ENCODE assay signal across 3 cellular contexts in the genomic region with DNA sequence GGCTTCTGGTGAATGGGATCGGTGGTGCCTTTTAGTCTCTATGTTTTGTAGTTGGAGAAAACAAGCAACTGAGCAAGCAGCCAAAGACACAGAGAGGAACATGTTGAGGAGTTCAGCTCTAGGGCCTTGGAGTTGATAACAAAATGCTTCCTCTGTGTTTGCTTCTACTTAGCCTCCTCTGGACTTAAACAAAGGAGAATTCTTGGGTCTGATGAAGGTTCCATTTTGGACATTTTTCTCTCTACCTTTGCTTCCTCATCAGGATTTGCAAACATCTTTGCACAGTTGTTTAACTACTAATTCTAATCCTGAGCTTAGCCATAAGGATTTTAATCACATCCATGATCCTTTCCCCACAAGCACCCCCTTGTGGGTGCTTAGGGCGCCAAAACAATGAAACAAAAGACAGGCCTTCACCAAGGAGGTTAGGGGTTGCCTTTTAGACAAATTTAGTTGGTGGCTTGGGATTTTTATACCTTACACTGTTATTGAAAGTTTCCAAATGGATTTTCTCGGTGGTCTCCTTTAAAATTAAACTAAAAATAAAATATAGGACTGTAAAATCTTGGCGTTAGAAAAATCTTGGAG.
TF ChIP-seq lines count a peak whose summit lies in the region.

No MANE protein-coding gene starts in this region.

TF ChIP-seq in SK-N-SH, 30 proteins besides CTCF, POLR2A, EP300 and RAD21 (continued from another document):
- TF ChIP-seq TAF1 (IDR thresholded peaks at IDR 0.05; ENCODE audit: borderline replicate concordance, low read depth, low read length) (no peak), NFIC (IDR thresholded peaks at IDR 0.05; ENCODE audit: borderline replicate concordance) (no peak), YY1 (IDR thresholded peaks at IDR 0.05; ENCODE audit: low read depth) (no peak), GABPA (IDR thresholded peaks at IDR 0.05; ENCODE audit: low read depth) (no peak), TEAD4 (IDR thresholded peaks at IDR 0.05; ENCODE audit: borderline replicate concordance, insufficient read depth) (no peak), JUND (IDR thresholded peaks at IDR 0.05) (no peak), SMC3 (IDR thresholded peaks at IDR 0.05; ENCODE audit: low read depth, low read length) (no peak), RFX5 (IDR thresholded peaks at IDR 0.05; ENCODE audit: low read length) (no peak), POLR2AphosphoS5 (IDR thresholded peaks at IDR 0.05; ENCODE audit: low read depth, low read length) (no peak), MXI1 (IDR thresholded peaks at IDR 0.05; ENCODE audit: low read depth, low read length) (no peak), EZH2phosphoT487 (IDR thresholded peaks at IDR 0.05; ENCODE audit: borderline replicate concordance, low read depth) (no peak), RCOR1 (IDR thresholded peaks at IDR 0.05; ENCODE audit: low read length) (no peak), FOXM1 (IDR thresholded peaks at IDR 0.05; ENCODE audit: low read depth) (no peak), FOSL2 (IDR thresholded peaks at IDR 0.05; ENCODE audit: borderline replicate concordance, low read depth) (no peak)
- TF ChIP-seq, protein P1, sequence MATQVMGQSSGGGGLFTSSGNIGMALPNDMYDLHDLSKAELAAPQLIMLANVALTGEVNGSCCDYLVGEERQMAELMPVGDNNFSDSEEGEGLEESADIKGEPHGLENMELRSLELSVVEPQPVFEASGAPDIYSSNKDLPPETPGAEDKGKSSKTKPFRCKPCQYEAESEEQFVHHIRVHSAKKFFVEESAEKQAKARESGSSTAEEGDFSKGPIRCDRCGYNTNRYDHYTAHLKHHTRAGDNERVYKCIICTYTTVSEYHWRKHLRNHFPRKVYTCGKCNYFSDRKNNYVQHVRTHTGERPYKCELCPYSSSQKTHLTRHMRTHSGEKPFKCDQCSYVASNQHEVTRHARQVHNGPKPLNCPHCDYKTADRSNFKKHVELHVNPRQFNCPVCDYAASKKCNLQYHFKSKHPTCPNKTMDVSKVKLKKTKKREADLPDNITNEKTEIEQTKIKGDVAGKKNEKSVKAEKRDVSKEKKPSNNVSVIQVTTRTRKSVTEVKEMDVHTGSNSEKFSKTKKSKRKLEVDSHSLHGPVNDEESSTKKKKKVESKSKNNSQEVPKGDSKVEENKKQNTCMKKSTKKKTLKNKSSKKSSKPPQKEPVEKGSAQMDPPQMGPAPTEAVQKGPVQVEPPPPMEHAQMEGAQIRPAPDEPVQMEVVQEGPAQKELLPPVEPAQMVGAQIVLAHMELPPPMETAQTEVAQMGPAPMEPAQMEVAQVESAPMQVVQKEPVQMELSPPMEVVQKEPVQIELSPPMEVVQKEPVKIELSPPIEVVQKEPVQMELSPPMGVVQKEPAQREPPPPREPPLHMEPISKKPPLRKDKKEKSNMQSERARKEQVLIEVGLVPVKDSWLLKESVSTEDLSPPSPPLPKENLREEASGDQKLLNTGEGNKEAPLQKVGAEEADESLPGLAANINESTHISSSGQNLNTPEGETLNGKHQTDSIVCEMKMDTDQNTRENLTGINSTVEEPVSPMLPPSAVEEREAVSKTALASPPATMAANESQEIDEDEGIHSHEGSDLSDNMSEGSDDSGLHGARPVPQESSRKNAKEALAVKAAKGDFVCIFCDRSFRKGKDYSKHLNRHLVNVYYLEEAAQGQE (IDR thresholded peaks at IDR 0.05; ENCODE audit: low read depth, low read length), result no peak
- TF ChIP-seq, protein P2, sequence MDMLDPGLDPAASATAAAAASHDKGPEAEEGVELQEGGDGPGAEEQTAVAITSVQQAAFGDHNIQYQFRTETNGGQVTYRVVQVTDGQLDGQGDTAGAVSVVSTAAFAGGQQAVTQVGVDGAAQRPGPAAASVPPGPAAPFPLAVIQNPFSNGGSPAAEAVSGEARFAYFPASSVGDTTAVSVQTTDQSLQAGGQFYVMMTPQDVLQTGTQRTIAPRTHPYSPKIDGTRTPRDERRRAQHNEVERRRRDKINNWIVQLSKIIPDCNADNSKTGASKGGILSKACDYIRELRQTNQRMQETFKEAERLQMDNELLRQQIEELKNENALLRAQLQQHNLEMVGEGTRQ (IDR thresholded peaks at IDR 0.05; ENCODE audit: borderline replicate concordance, low read depth, low read length), result no peak
- TF ChIP-seq, protein P3, sequence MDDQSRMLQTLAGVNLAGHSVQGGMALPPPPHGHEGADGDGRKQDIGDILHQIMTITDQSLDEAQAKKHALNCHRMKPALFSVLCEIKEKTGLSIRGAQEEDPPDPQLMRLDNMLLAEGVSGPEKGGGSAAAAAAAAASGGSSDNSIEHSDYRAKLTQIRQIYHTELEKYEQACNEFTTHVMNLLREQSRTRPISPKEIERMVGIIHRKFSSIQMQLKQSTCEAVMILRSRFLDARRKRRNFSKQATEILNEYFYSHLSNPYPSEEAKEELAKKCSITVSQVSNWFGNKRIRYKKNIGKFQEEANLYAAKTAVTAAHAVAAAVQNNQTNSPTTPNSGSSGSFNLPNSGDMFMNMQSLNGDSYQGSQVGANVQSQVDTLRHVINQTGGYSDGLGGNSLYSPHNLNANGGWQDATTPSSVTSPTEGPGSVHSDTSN (IDR thresholded peaks at IDR 0.05), result no peak

TF ChIP-seq in SK-N-SH treated with all-trans-retinoic acid at 6 μM for 48 hours, 23 proteins besides CTCF, POLR2A, EP300 and RAD21 (continued from another document):
- TF ChIP-seq, protein P4, sequence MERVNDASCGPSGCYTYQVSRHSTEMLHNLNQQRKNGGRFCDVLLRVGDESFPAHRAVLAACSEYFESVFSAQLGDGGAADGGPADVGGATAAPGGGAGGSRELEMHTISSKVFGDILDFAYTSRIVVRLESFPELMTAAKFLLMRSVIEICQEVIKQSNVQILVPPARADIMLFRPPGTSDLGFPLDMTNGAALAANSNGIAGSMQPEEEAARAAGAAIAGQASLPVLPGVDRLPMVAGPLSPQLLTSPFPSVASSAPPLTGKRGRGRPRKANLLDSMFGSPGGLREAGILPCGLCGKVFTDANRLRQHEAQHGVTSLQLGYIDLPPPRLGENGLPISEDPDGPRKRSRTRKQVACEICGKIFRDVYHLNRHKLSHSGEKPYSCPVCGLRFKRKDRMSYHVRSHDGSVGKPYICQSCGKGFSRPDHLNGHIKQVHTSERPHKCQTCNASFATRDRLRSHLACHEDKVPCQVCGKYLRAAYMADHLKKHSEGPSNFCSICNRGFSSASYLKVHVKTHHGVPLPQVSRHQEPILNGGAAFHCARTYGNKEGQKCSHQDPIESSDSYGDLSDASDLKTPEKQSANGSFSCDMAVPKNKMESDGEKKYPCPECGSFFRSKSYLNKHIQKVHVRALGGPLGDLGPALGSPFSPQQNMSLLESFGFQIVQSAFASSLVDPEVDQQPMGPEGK (CRISPR knock-in tag; IDR thresholded peaks at IDR 0.05; ENCODE audit: borderline replicate concordance), result no peak

TF ChIP-seq in H1, 55 proteins besides CTCF, POLR2A, EP300 and RAD21 (continued from another document):
- TF ChIP-seq EZH2 (IDR thresholded peaks at IDR 0.05; ENCODE audit: low read depth, low read length, severe bottlenecking) (no peak), KDM5A (IDR thresholded peaks at IDR 0.05; ENCODE audit: low read length) (no peak), TAF1 (IDR thresholded peaks at IDR 0.05; ENCODE audit: low read depth, low read length) (no peak), SIN3A (conservative IDR thresholded peaks at IDR 0.05 in 1 of 2, IDR thresholded peaks at IDR 0.05 in 1 of 2; ENCODE audit: low read depth in 1 of 2, low read length in 2 of 2) (no peak), CEBPB (IDR thresholded peaks at IDR 0.05; ENCODE audit: low read depth, low read length) (no peak), GTF2F1 (IDR thresholded peaks at IDR 0.05; ENCODE audit: borderline replicate concordance, low read depth, low read length) (no peak)
TF ChIP-seq in H1: peak in this region for 0.
